20 cellular contexts compared by ENCODE assay signal in the genomic region with DNA sequence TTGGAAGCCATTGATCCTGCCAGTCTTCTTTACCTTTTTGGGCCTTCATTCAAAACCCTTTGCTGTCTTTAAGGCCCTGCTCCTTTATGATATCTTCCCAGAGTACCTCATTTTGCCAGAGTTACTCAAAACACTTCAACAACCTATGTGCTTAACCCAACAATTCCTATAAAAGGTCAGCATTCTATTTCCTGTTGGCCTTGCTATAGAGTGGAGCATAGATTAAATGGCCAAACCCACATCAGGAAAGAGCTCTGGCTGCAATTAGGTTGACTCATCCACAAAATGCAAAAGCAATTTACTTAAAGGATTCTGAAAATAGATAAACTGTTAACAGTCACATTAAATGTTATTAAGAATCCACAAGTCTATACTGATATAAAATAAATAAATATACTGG. TPM values are rescaled to one million over a fixed set of nuclear protein-coding genes. Genes with fewer than 3 reads are reported as not detected.
A peak's percentile ranks its signal among the peaks of the same experiment; 100 is the strongest.
DNase-seq lines count a peak whose midpoint lies in the region; ATAC-seq, FAIRE-seq and TF ChIP-seq lines count a peak whose summit lies in the region.
"Had no signal": no experiment of that assay in that cellular context is flagged by ENCODE, and none has a peak within 500 bp of the region (broad histone marks: within the 10 kb centered on the region; RNA-seq: fewer than 3 reads in every experiment).

No MANE protein-coding gene starts in this region.

- H3K36me3 ChIP-seq in endothelial cell of umbilical vein (ENCODE audit: control insufficient read depth in 2 of 2, extremely low read depth in 1 of 2, insufficient read depth in 2 of 2, low read length in 2 of 2), result no peaks in the 10 kb centered on the region
- H3K36me3 ChIP-seq: upper lobe of left lung had no signal

- no peaks in the 10 kb centered on the region for H3K9me1 ChIP-seq in endothelial cell of umbilical vein (replicated peaks; ENCODE audit: control insufficient read depth, extremely low read depth, insufficient read depth, low read length)

- BruUV-seq in endothelial cell of umbilical vein (replicated peaks; lab: Mats Ljungman, UMichigan), result no TSS peak

- peak overlapping the region; percentile 50 for H3K4me2 ChIP-seq in endothelial cell of umbilical vein (ENCODE audit: insufficient read depth, low read length)

- H4K20me1 ChIP-seq in endothelial cell of umbilical vein (replicated peaks; ENCODE audit: control insufficient read depth, extremely low read depth, insufficient read depth, low read length), result no peaks in the 10 kb centered on the region

- POLR2A ChIA-PET in endothelial cell of umbilical vein (lab: Charles Lee), result no interaction called here

- no peak for TF ChIP-seq POLR2A in endothelial cell of umbilical vein (IDR thresholded peaks at IDR 0.05; ENCODE audit: low read depth, low read length)

- H3K9me3 ChIP-seq in endothelial cell of umbilical vein (replicated peaks; ENCODE audit: control insufficient read depth, insufficient read depth, low read length), result no peaks in the 10 kb centered on the region
- H3K9me3 ChIP-seq: upper lobe of left lung had no signal

- TF ChIP-seq CTCF in endothelial cell of umbilical vein (IDR thresholded peaks at IDR 0.05; ENCODE audit: extremely low read depth in 1 of 2, insufficient read depth in 1 of 2, low read depth in 1 of 2, low read length in 2 of 2), result no peak

- H2AFZ ChIP-seq in endothelial cell of umbilical vein (ENCODE audit: low read depth, low read length), result peak overlapping the region; percentile 89

- H3K79me2 ChIP-seq in endothelial cell of umbilical vein (ENCODE audit: control insufficient read depth, insufficient read depth, low read length), result no peaks in the 10 kb centered on the region

- CTCF ChIA-PET in endothelial cell of umbilical vein (lab: Charles Lee), result interaction anchor here (1.1 to 1.6 kb wide), 5 partner anchors 8 to 20 kb away, joined by 3 to 10 read pairs (median 4); no protein-coding TSS in a partner anchor

- H3K9ac ChIP-seq in endothelial cell of umbilical vein (replicated peaks; ENCODE audit: extremely low read depth, insufficient read depth, low read length), result peak overlapping the region; percentile 22

- intact Hi-C loops in endothelial cell of umbilical vein (cut with micrococcal nuclease), result no loop called here

- FAIRE-seq in endothelial cell of umbilical vein (lab: Jason Lieb, UNC), result peak; percentile 33
- FAIRE-seq: GM19239 had no signal

- dilution Hi-C loops in endothelial cell of umbilical vein (cut with MboI; ENCODE audit: extremely low pct_ligation_motif_present, low sequenced_read_pairs), result no loop called here

- peak overlapping the region; percentile 38 for H3K27ac ChIP-seq in endothelial cell of umbilical vein (ENCODE audit: insufficient read depth, low read depth, low read length)
- H3K27ac ChIP-seq: 22Rv1, upper lobe of left lung had no signal

- peaks cover 21% of the 10 kb centered on the region for H3K4me1 ChIP-seq in endothelial cell of umbilical vein (ENCODE audit: control insufficient read depth, extremely low read depth, insufficient read depth, low read length)

- DNase-seq in DMS153 (lab: John Stamatoyannopoulos, UW) (peak; percentile 22), DMS153 treated with DMSO at 0.1 percent for 48 hours (lab: John Stamatoyannopoulos, UW; ENCODE audit: unreplicated experiment) (no peak), RPMI7951 (ENCODE audit: low read depth) (peak; percentile 65), endothelial cell of umbilical vein (ENCODE audit: low read depth, low spot score) (peak; percentile 58), skeletal muscle cell (ENCODE audit: low read depth) (peak; percentile 32), GM19238 (ENCODE audit: insufficient read length, low spot score) (no peak), kidney tubule cell (ENCODE audit: low spot score) (no peak)
- DNase-seq: activated naive CD8-positive, alpha-beta T cell treated with anti-CD3 and anti-CD28 coated beads for 36 hours; erythroblast; KBM-7; NCI-H510A treated with DMSO at 0.1 percent for 48 hours; right cardiac atrium; stimulated activated CD4-positive, alpha-beta T cell treated with anti-CD3 and anti-CD28 coated beads, Interleukin-4, amount 100 ng/mL, for 24 hours; upper lobe of left lung had no signal

- H3K27me3 ChIP-seq in endothelial cell of umbilical vein (ENCODE audit: control insufficient read depth in 2 of 2, insufficient read depth in 2 of 2, low read length in 2 of 2), result no peaks in the 10 kb centered on the region
- H3K27me3 ChIP-seq: upper lobe of left lung had no signal

- ATAC-seq in GM18502 (IDR thresholded peaks at IDR 0.05; ENCODE audit: poor library complexity, unreplicated experiment), result no peak
- ATAC-seq: Panc1; right cardiac atrium; stimulated activated effector memory CD8-positive, alpha-beta T cell treated with anti-CD3 and anti-CD28 coated beads, Interleukin-12 subunit alpha, Interleukin-12 subunit beta, amount 100 ng/mL, for 72 hours had no signal

- H3K4me3 ChIP-seq in endothelial cell of umbilical vein (replicated peaks in 1 of 3; ENCODE audit: insufficient read depth in 1 of 3, low read depth in 1 of 3, low read length in 3 of 3), result no peak overlapping the region
- H3K4me3 ChIP-seq in skeletal muscle cell (ENCODE audit: low read depth, low read length), result no peak overlapping the region
- H3K4me3 ChIP-seq: lung, upper lobe of left lung had no signal

TF ChIP-seq in endothelial cell of umbilical vein, 7 proteins besides CTCF, POLR2A, EP300 and RAD21:
- peak; percentile 62 for TF ChIP-seq FOS (IDR thresholded peaks at IDR 0.05; ENCODE audit: borderline replicate concordance, insufficient read depth, low read length)
- TF ChIP-seq, protein P1, sequence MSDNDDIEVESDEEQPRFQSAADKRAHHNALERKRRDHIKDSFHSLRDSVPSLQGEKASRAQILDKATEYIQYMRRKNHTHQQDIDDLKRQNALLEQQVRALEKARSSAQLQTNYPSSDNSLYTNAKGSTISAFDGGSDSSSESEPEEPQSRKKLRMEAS (IDR thresholded peaks at IDR 0.05; ENCODE audit: insufficient read depth, insufficient read length), result no peak
- TF ChIP-seq JUN (IDR thresholded peaks at IDR 0.05; ENCODE audit: borderline replicate concordance, insufficient read depth, insufficient read length, low read depth), result no peak
- TF ChIP-seq MYC (IDR thresholded peaks at IDR 0.05; ENCODE audit: low read depth, low read length), result no peak
- no peak for TF ChIP-seq EZH2 (IDR thresholded peaks at IDR 0.05; ENCODE audit: borderline replicate concordance, low read depth, low read length, severe bottlenecking)
- TF ChIP-seq POLR2AphosphoS5 (IDR thresholded peaks at IDR 0.05; ENCODE audit: insufficient read depth, low read depth, low read length), result no peak
- peak; percentile 41 for TF ChIP-seq GATA2 (IDR thresholded peaks at IDR 0.05; ENCODE audit: insufficient read depth, insufficient read length, low read depth, low read length)

RNA-seq across cellular contexts. Expression of a gene that starts 21.2 kb away (rescaled TPM):
- 335 and 349 TPM in 2 replicates for total RNA-seq in RPMI7951 (2014; rRNA removed; shearing (Covaris generic))
- 96.7 and 97.4 TPM in 2 replicates for total RNA-seq in endothelial cell of umbilical vein
- 22.7 and 36.1 TPM in 2 replicates for polyA plus RNA-seq in endothelial cell of umbilical vein
- polyA plus RNA-seq in endothelial cell of umbilical vein (2011; cell fraction: cytosol; rRNA removed), result 94.7 and 104 TPM in 2 replicates
- polyA plus RNA-seq in endothelial cell of umbilical vein (2011; cell fraction: nucleus; rRNA removed), result 30.5 and 49.8 TPM in 2 replicates
- polyA plus RNA-seq in endothelial cell of umbilical vein (2012), result 202 and 208 TPM in 2 replicates
- polyA minus RNA-seq in endothelial cell of umbilical vein, result 4.9 and 9.9 TPM in 2 replicates
- polyA minus RNA-seq in endothelial cell of umbilical vein (2011; cell fraction: cytosol; rRNA and poly(A)+ RNA removed), result 10.2 TPM
- 10.6 and 10.7 TPM in 2 replicates for polyA minus RNA-seq in endothelial cell of umbilical vein (2011; cell fraction: nucleus; rRNA and poly(A)+ RNA removed)

Comparison
In these comparisons a context has a peak if more than half of its experiments do, and no peak if none do; other contexts are left out.
1. DNase-seq: peak in DMS153 (single experiment), RPMI7951 (single experiment), endothelial cell of umbilical vein (single experiment) and skeletal muscle cell (single experiment); none in DMS153 treated with DMSO at 0.1 percent for 48 hours (single experiment), GM19238 (single experiment) and kidney tubule cell (single experiment).